In genomic region chr22:42343136-42343484, GRCh38 we compare ENCODE assay signal across 8 cellular contexts.
A peak's percentile ranks its signal among the peaks of the same experiment; 100 is the strongest.
DNase-seq lines count a peak whose midpoint lies in the region; ATAC-seq, FAIRE-seq and TF ChIP-seq lines count a peak whose summit lies in the region.

No MANE protein-coding gene starts in this region.

- CTCF ChIA-PET in activated CD4-positive, alpha-beta T cell treated with anti-CD3 and anti-CD28 coated beads for 36 hours (lab: Charles Lee): interaction anchor here (0.7 kb wide), 1 partner anchor 149 kb away, joined by 3 read pairs; no protein-coding TSS in a partner anchor

- no peaks in the 10 kb centered on the region for H3K9me3 Mint-ChIP-seq in activated CD4-positive, alpha-beta T cell treated with anti-CD3 and anti-CD28 coated beads for 36 hours (ENCODE audit: low read depth)
- no peaks in the 10 kb centered on the region for H3K9me3 Mint-ChIP-seq in activated CD4-positive, alpha-beta T cell treated with anti-CD3 and anti-CD28 coated beads, Interleukin-2, amount 10 ng/mL, durations not matched to agents 24 days and 14 days

- peak; percentile 34 for ATAC-seq in activated CD4-positive, alpha-beta T cell treated with anti-CD3 and anti-CD28 coated beads for 36 hours
- no peak for ATAC-seq in HG02884 (IDR thresholded peaks at IDR 0.05; ENCODE audit: unreplicated experiment)
- ATAC-seq in omental fat pad (ENCODE audit: low FRiP score): no peak

- no peak overlapping the region for H3K27ac ChIP-seq in thymus (ENCODE audit: low read depth)

- H3K4me1 ChIP-seq in iPS-15b (ENCODE audit: control insufficient read depth, insufficient read depth, low read length) (peaks cover 5% of the 10 kb centered on the region), thymus (ENCODE audit: control insufficient read depth, insufficient read depth, low read length) (peaks cover 12% of the 10 kb centered on the region)

- intact Hi-C loops in activated CD4-positive, alpha-beta T cell treated with anti-CD3 and anti-CD28 coated beads for 36 hours (cut with DNase I, micrococcal nuclease): no loop called here
- intact Hi-C loops in activated CD4-positive, alpha-beta T cell treated with anti-CD3 and anti-CD28 coated beads, Interleukin-2, amount 10 ng/mL, durations not matched to agents 24 days and 14 days (cut with micrococcal nuclease): no loop called here

- no peaks in the 10 kb centered on the region for H3K36me3 Mint-ChIP-seq in activated CD4-positive, alpha-beta T cell treated with anti-CD3 and anti-CD28 coated beads for 36 hours (ENCODE audit: low read depth)
- H3K36me3 Mint-ChIP-seq in activated CD4-positive, alpha-beta T cell treated with anti-CD3 and anti-CD28 coated beads, Interleukin-2, amount 10 ng/mL, durations not matched to agents 24 days and 14 days (ENCODE audit: low read depth): no peaks in the 10 kb centered on the region

- DNase-seq in activated CD4-positive, alpha-beta T cell treated with anti-CD3 and anti-CD28 coated beads for 36 hours: peak; percentile 48
- DNase-seq in activated CD4-positive, alpha-beta T cell treated with anti-CD3 and anti-CD28 coated beads, Interleukin-2, amount 50 U/mL, for 1 hour: no peak
- DNase-seq in activated CD4-positive, alpha-beta T cell treated with anti-CD3 and anti-CD28 coated beads, Interleukin-2, amount 10 ng/mL, durations not matched to agents 24 days and 14 days: peak; percentile 63
- no peak for DNase-seq in frontal cortex (ENCODE audit: low spot score in 2 of 2)
- no peak for DNase-seq in omental fat pad (ENCODE audit: low spot score)

- 17% methylated on average over 27 of the region's 27 CpGs for WGBS in thymus

- no peak for TF ChIP-seq CTCF in omental fat pad (IDR thresholded peaks at IDR 0.05)

- no peak for FAIRE-seq in frontal cortex (lab: Jason Lieb, UNC)

- H3K27ac Mint-ChIP-seq in activated CD4-positive, alpha-beta T cell treated with anti-CD3 and anti-CD28 coated beads for 36 hours: no peak overlapping the region
- no peak overlapping the region for H3K27ac Mint-ChIP-seq in activated CD4-positive, alpha-beta T cell treated with anti-CD3 and anti-CD28 coated beads, Interleukin-2, amount 10 ng/mL, durations not matched to agents 24 days and 14 days

- POLR2A ChIA-PET in activated CD4-positive, alpha-beta T cell treated with anti-CD3 and anti-CD28 coated beads for 36 hours (lab: Charles Lee): no interaction called here

- H3K36me3 ChIP-seq in iPS-15b (ENCODE audit: control insufficient read depth, insufficient read depth, low read length): no peaks in the 10 kb centered on the region
- no peaks in the 10 kb centered on the region for H3K36me3 ChIP-seq in thymus (ENCODE audit: control insufficient read depth, insufficient read depth)

- H3K9ac ChIP-seq in iPS-15b (ENCODE audit: low read depth, low read length): no peak overlapping the region

- H3K27me3 ChIP-seq in iPS-15b (ENCODE audit: control insufficient read depth, insufficient read depth, low read length) (peaks cover 10% of the 10 kb centered on the region), thymus (ENCODE audit: control insufficient read depth, insufficient read depth) (peaks cover 8% of the 10 kb centered on the region)

- peaks cover 9% of the 10 kb centered on the region for H3K4me1 Mint-ChIP-seq in activated CD4-positive, alpha-beta T cell treated with anti-CD3 and anti-CD28 coated beads for 36 hours
- H3K4me1 Mint-ChIP-seq in activated CD4-positive, alpha-beta T cell treated with anti-CD3 and anti-CD28 coated beads, Interleukin-2, amount 10 ng/mL, durations not matched to agents 24 days and 14 days: peaks cover 2% of the 10 kb centered on the region

- no peaks in the 10 kb centered on the region for H3K27me3 Mint-ChIP-seq in activated CD4-positive, alpha-beta T cell treated with anti-CD3 and anti-CD28 coated beads for 36 hours
- H3K27me3 Mint-ChIP-seq in activated CD4-positive, alpha-beta T cell treated with anti-CD3 and anti-CD28 coated beads, Interleukin-2, amount 10 ng/mL, durations not matched to agents 24 days and 14 days: peaks cover 20% of the 10 kb centered on the region

- H3K4me3 ChIP-seq in iPS-15b (ENCODE audit: low read depth, low read length): peak overlapping the region; percentile 41
- H3K4me3 ChIP-seq in thymus (ENCODE audit: low read length): peak overlapping the region; percentile 58

- no peaks in the 10 kb centered on the region for H3K9me3 ChIP-seq in iPS-15b (ENCODE audit: control insufficient read depth, insufficient read depth, low read length)
- H3K9me3 ChIP-seq in thymus (ENCODE audit: control insufficient read depth): no peaks in the 10 kb centered on the region

- peak overlapping the region; percentile 52 for H3K4me3 Mint-ChIP-seq in activated CD4-positive, alpha-beta T cell treated with anti-CD3 and anti-CD28 coated beads for 36 hours
- H3K4me3 Mint-ChIP-seq in activated CD4-positive, alpha-beta T cell treated with anti-CD3 and anti-CD28 coated beads, Interleukin-2, amount 10 ng/mL, durations not matched to agents 24 days and 14 days: peak overlapping the region; percentile 70

Comparison
In these comparisons a context has a peak if more than half of its experiments do, and no peak if none do; other contexts are left out.
1. DNase-seq: peak in activated CD4-positive, alpha-beta T cell treated with anti-CD3 and anti-CD28 coated beads for 36 hours (single experiment) and activated CD4-positive, alpha-beta T cell treated with anti-CD3 and anti-CD28 coated beads, Interleukin-2, amount 10 ng/mL, durations not matched to agents 24 days and 14 days (single experiment); none in activated CD4-positive, alpha-beta T cell treated with anti-CD3 and anti-CD28 coated beads, Interleukin-2, amount 50 U/mL, for 1 hour (single experiment), frontal cortex (0 of 2) and omental fat pad (single experiment).